21 cellular contexts compared by ENCODE assay signal in the genomic region with DNA sequence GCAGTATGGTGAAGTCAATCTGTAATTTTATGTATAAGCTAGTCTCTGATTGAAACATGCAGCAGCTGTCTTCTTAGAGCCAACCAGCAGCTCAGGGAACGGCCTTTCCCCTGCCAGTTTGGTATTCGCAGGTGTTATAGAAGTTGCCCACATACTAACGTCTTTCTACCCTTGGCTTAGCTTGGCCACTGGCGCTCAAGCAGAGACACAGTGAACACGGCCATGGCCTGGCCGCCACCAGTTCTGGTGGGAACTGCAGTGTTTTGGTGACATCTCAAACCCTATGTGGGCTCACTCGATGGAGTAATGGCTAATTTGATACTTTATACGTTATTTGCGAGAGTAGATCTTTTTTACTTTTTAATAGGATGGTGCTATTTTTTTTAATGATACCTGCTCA. TPM values are rescaled to one million over a fixed set of nuclear protein-coding genes. Genes with fewer than 3 reads are reported as not detected.
A peak's percentile ranks its signal among the peaks of the same experiment; 100 is the strongest.
DNase-seq lines count a peak whose midpoint lies in the region; ATAC-seq and TF ChIP-seq lines count a peak whose summit lies in the region.
"Had no signal": no experiment of that assay in that cellular context is flagged by ENCODE, and none has a peak within 500 bp of the region (broad histone marks: within the 10 kb centered on the region; RNA-seq: fewer than 3 reads in every experiment).

No MANE protein-coding gene starts in this region.

- no peak overlapping the region for H3K4me3 ChIP-seq in HEK293 (ENCODE audit: low read depth, low read length)
- H3K4me3 ChIP-seq in spleen: no peak overlapping the region
- H3K4me3 ChIP-seq: GM23338, PC-9 had no signal

- peaks cover 23% of the 10 kb centered on the region for H3K4me1 Mint-ChIP-seq in activated naive CD8-positive, alpha-beta T cell treated with anti-CD3 and anti-CD28 coated beads, Interleukin-2, amount 10 ng/mL, durations not matched to agents 7 days and 5 days
- peaks cover 28% of the 10 kb centered on the region for H3K4me1 Mint-ChIP-seq in activated naive CD8-positive, alpha-beta T cell treated with anti-CD3 and anti-CD28 coated beads for 36 hours
- peaks cover 5% of the 10 kb centered on the region for H3K4me1 Mint-ChIP-seq in WTC11
- H3K4me1 Mint-ChIP-seq: H9 had no signal

- POLR2A ChIA-PET in activated naive CD8-positive, alpha-beta T cell treated with anti-CD3 and anti-CD28 coated beads, Interleukin-2, amount 10 ng/mL, durations not matched to agents 7 days and 5 days (lab: Charles Lee): interaction anchor here (0.7 kb wide), 2 partner anchors 10 to 15 kb away, joined by 3 to 4 read pairs; no protein-coding TSS in a partner anchor
- POLR2A ChIA-PET in HEK293 (lab: Yijun Ruan, JAX): no interaction called here
- POLR2A ChIA-PET in WTC11 (lab: Charles Lee): no interaction called here

- ATAC-seq in activated naive CD8-positive, alpha-beta T cell treated with anti-CD3 and anti-CD28 coated beads, Interleukin-2, amount 10 ng/mL, durations not matched to agents 7 days and 5 days (ENCODE audit: low read depth): no peak
- ATAC-seq in WTC11: no peak
- ATAC-seq: CD8-positive, alpha-beta T cell; GM23338 had no signal

- no peak overlapping the region for H3K27ac Mint-ChIP-seq in activated naive CD8-positive, alpha-beta T cell treated with anti-CD3 and anti-CD28 coated beads, Interleukin-2, amount 10 ng/mL, durations not matched to agents 7 days and 5 days
- H3K27ac Mint-ChIP-seq in activated naive CD8-positive, alpha-beta T cell treated with anti-CD3 and anti-CD28 coated beads for 36 hours: no peak overlapping the region
- 0 out of 2 replicates have a peak overlapping the region, but pooled peaks have one; percentile 45 for H3K27ac Mint-ChIP-seq in WTC11
- H3K27ac Mint-ChIP-seq: CD8-positive, alpha-beta T cell; GM23338 had no signal

- H3K36me3 ChIP-seq in HEK293 (ENCODE audit: control insufficient read depth in 2 of 2, insufficient read depth in 1 of 2, low read length in 2 of 2) (peaks cover 35 to 90% of the 10 kb centered on the region in 2 experiments), spleen (peaks cover 0 to 100% (median 85%) of the 10 kb centered on the region in 6 donors)

- H3K27me3 ChIP-seq in spleen (replicated peaks in 1 of 7): no peaks in the 10 kb centered on the region

- no peak overlapping the region for H3K4me3 Mint-ChIP-seq in activated naive CD8-positive, alpha-beta T cell treated with anti-CD3 and anti-CD28 coated beads, Interleukin-2, amount 10 ng/mL, durations not matched to agents 7 days and 5 days
- H3K4me3 Mint-ChIP-seq in activated naive CD8-positive, alpha-beta T cell treated with anti-CD3 and anti-CD28 coated beads for 36 hours: no peak overlapping the region
- H3K4me3 Mint-ChIP-seq in WTC11: no peak overlapping the region
- H3K4me3 Mint-ChIP-seq: CD8-positive, alpha-beta T cell; GM23338; H9 had no signal

- H3K27ac ChIP-seq in HEK293 (ENCODE audit: extremely low read depth, low read depth, low read length) (no peak overlapping the region), spleen (no peak overlapping the region)
- H3K27ac ChIP-seq: C4-2B, PC-9 had no signal

- H3K36me3 Mint-ChIP-seq in activated naive CD8-positive, alpha-beta T cell treated with anti-CD3 and anti-CD28 coated beads, Interleukin-2, amount 10 ng/mL, durations not matched to agents 7 days and 5 days: peaks cover 21% of the 10 kb centered on the region
- peaks cover 40% of the 10 kb centered on the region for H3K36me3 Mint-ChIP-seq in activated naive CD8-positive, alpha-beta T cell treated with anti-CD3 and anti-CD28 coated beads for 36 hours
- H3K36me3 Mint-ChIP-seq in WTC11: peaks cover 89% of the 10 kb centered on the region

- H3K9me3 Mint-ChIP-seq in activated naive CD8-positive, alpha-beta T cell treated with anti-CD3 and anti-CD28 coated beads, Interleukin-2, amount 10 ng/mL, durations not matched to agents 7 days and 5 days: no peaks in the 10 kb centered on the region
- H3K9me3 Mint-ChIP-seq in activated naive CD8-positive, alpha-beta T cell treated with anti-CD3 and anti-CD28 coated beads for 36 hours: no peaks in the 10 kb centered on the region
- no peaks in the 10 kb centered on the region for H3K9me3 Mint-ChIP-seq in WTC11
- H3K9me3 Mint-ChIP-seq: CD8-positive, alpha-beta T cell; GM23338; H9 had no signal

- CTCF ChIA-PET in HEK293 (lab: Yijun Ruan, JAX) (interaction anchor here (0.6 to 4.5 kb wide), 7 partner anchors 8 to 123 kb away, joined by 3 to 33 read pairs (median 4); no protein-coding TSS in a partner anchor), WTC11 (lab: Charles Lee) (interaction anchor here (2.2 to 2.4 kb wide), 3 partner anchors 9 to 15 kb away, joined by 9 read pairs; no protein-coding TSS in a partner anchor)

- no peaks in the 10 kb centered on the region for H3K27me3 Mint-ChIP-seq in activated naive CD8-positive, alpha-beta T cell treated with anti-CD3 and anti-CD28 coated beads, Interleukin-2, amount 10 ng/mL, durations not matched to agents 7 days and 5 days
- no peaks in the 10 kb centered on the region for H3K27me3 Mint-ChIP-seq in activated naive CD8-positive, alpha-beta T cell treated with anti-CD3 and anti-CD28 coated beads for 36 hours
- no peaks in the 10 kb centered on the region for H3K27me3 Mint-ChIP-seq in WTC11 (ENCODE audit: low read depth)

- TF ChIP-seq POLR2A in spleen (IDR thresholded peaks at IDR 0.05): no peak

- TF ChIP-seq CTCF in HEK293 (tag by site-specific recombination; IDR thresholded peaks at IDR 0.05) (no peak), WTC11 (IDR thresholded peaks at IDR 0.05) (no peak), spleen (IDR thresholded peaks at IDR 0.05 in 8 of 11, conservative IDR thresholded peaks at IDR 0.05 in 3 of 11) (no peak)

- DNase-seq in activated naive CD8-positive, alpha-beta T cell treated with anti-CD3 and anti-CD28 coated beads, Interleukin-2, amount 10 ng/mL, durations not matched to agents 7 days and 5 days: peak; percentile 11
- DNase-seq in activated naive CD8-positive, alpha-beta T cell treated with anti-CD3 and anti-CD28 coated beads for 36 hours: no peak
- no peak for DNase-seq in WTC11 (ENCODE audit: low spot score)
- DNase-seq in spleen: peak; percentile 52
- no peak for DNase-seq in 8988T
- no peak for DNase-seq in stimulated activated CD4-positive, alpha-beta T cell treated with anti-CD3 and anti-CD28 coated beads, Interleukin-12 subunit alpha, Interleukin-12 subunit beta, amount 100 ng/mL, for 4 hours
- DNase-seq: Caco-2; CD8-positive, alpha-beta T cell; H9; NCI-H1048; NCI-H1417; NCI-H1694; NCI-H2029 treated with DMSO at 0.1 percent for 48 hours; NCI-H2227 treated with DMSO at 0.1 percent for 48 hours; NCI-H526 treated with DMSO at 0.1 percent for 48 hours; PC-9; RPMI8226; SHP77 had no signal

- H3K4me1 ChIP-seq in HEK293 (ENCODE audit: control insufficient read depth, insufficient read depth, low read length) (no peaks in the 10 kb centered on the region), spleen (peaks cover 11 to 40% (median 22%) of the 10 kb centered on the region in 6 donors)
- H3K4me1 ChIP-seq: Caco-2 had no signal

- WGBS in spleen, 5 donors: 84 to 90% (median 88%) methylated on average over 9 of the region's 9 CpGs

- H3K9me3 ChIP-seq in HEK293 (ENCODE audit: control insufficient read depth, insufficient read depth, low read depth, low read length) (no peaks in the 10 kb centered on the region), spleen (no peaks in the 10 kb centered on the region)
- H3K9me3 ChIP-seq: Caco-2 had no signal

- intact Hi-C loops in spleen (cut with DNase I; ENCODE audit: low total_unique reads): no loop called here

TF ChIP-seq in HEK293, 187 proteins besides CTCF, POLR2A, EP300 and RAD21:
- TF ChIP-seq, protein P1, sequence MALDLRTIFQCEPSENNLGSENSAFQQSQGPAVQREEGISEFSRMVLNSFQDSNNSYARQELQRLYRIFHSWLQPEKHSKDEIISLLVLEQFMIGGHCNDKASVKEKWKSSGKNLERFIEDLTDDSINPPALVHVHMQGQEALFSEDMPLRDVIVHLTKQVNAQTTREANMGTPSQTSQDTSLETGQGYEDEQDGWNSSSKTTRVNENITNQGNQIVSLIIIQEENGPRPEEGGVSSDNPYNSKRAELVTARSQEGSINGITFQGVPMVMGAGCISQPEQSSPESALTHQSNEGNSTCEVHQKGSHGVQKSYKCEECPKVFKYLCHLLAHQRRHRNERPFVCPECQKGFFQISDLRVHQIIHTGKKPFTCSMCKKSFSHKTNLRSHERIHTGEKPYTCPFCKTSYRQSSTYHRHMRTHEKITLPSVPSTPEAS (tag by site-specific recombination; IDR thresholded peaks at IDR 0.05): no peak
- TF ChIP-seq SCRT2 (tag by site-specific recombination; IDR thresholded peaks at IDR 0.05): peak; percentile 4
TF ChIP-seq in HEK293: peak in this region for 1.

TF ChIP-seq in WTC11, 78 proteins besides CTCF, POLR2A, EP300 and RAD21 (continues in another document):
- TF ChIP-seq, protein P2, sequence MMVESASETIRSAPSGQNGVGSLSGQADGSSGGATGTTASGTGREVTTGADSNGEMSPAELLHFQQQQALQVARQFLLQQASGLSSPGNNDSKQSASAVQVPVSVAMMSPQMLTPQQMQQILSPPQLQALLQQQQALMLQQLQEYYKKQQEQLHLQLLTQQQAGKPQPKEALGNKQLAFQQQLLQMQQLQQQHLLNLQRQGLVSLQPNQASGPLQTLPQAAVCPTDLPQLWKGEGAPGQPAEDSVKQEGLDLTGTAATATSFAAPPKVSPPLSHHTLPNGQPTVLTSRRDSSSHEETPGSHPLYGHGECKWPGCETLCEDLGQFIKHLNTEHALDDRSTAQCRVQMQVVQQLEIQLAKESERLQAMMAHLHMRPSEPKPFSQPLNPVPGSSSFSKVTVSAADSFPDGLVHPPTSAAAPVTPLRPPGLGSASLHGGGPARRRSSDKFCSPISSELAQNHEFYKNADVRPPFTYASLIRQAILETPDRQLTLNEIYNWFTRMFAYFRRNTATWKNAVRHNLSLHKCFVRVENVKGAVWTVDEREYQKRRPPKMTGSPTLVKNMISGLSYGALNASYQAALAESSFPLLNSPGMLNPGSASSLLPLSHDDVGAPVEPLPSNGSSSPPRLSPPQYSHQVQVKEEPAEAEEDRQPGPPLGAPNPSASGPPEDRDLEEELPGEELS (CRISPR knock-in tag; IDR thresholded peaks at IDR 0.05): no peak
- TF ChIP-seq PRRX2 (CRISPR knock-in tag; IDR thresholded peaks at IDR 0.05) (no peak), ZNF232 (CRISPR knock-in tag; IDR thresholded peaks at IDR 0.05) (no peak)

RNA-seq across cellular contexts. Expression of a gene that starts 17.1 kb away (rescaled TPM):
- total RNA-seq in activated naive CD8-positive, alpha-beta T cell treated with anti-CD3 and anti-CD28 coated beads, Interleukin-2, amount 10 ng/mL, durations not matched to agents 7 days and 5 days: 100 to 1,000 TPM; 264 to 270 TPM
- 100 to 1,000 TPM; 423 to 428 TPM for total RNA-seq in activated naive CD8-positive, alpha-beta T cell treated with anti-CD3 and anti-CD28 coated beads for 36 hours
- total RNA-seq in WTC11 (2021) (355 to 373 TPM (median 371 TPM) in 3 replicates), spleen (100 to 1,000 TPM; 179 to 224 (median 197) TPM)
- polyA plus RNA-seq in spleen: 100 to 1,000 TPM in 1 of 3 donors, 10 to 100 TPM in 2; 75.5 to 133 (median 98.4) TPM

RNA-seq across cellular contexts. Expression of a gene that starts 18.6 kb away (rescaled TPM):
- 10 to 100 TPM; 21.4 to 22.9 TPM for total RNA-seq in activated naive CD8-positive, alpha-beta T cell treated with anti-CD3 and anti-CD28 coated beads, Interleukin-2, amount 10 ng/mL, durations not matched to agents 7 days and 5 days
- total RNA-seq in activated naive CD8-positive, alpha-beta T cell treated with anti-CD3 and anti-CD28 coated beads for 36 hours: 1 to 10 TPM; 2.6 to 3.2 TPM
- 0.33 to 0.76 TPM (median 0.41 TPM) in 3 replicates for total RNA-seq in WTC11 (2021)
- 100 to 1,000 TPM in 1 of 7 donors, 10 to 100 TPM in 6; 58.9 to 100 (median 76.4) TPM for total RNA-seq in spleen
- 100 to 1,000 TPM; 108 to 130 (median 127) TPM for polyA plus RNA-seq in spleen
- total RNA-seq: GM23338 had no signal

Comparison
In these comparisons a context has a peak if more than half of its experiments do, and no peak if none do; other contexts are left out.
1. DNase-seq: peak in activated naive CD8-positive, alpha-beta T cell treated with anti-CD3 and anti-CD28 coated beads, Interleukin-2, amount 10 ng/mL, durations not matched to agents 7 days and 5 days (single experiment) and spleen (single experiment); none in activated naive CD8-positive, alpha-beta T cell treated with anti-CD3 and anti-CD28 coated beads for 36 hours (single experiment), WTC11 (single experiment), 8988T (single experiment) and stimulated activated CD4-positive, alpha-beta T cell treated with anti-CD3 and anti-CD28 coated beads, Interleukin-12 subunit alpha, Interleukin-12 subunit beta, amount 100 ng/mL, for 4 hours (single experiment).
2. RNA of a gene that starts 18.6 kb away (total RNA-seq): 58.9 to 100 TPM in spleen and 21.4 to 22.9 TPM in activated naive CD8-positive, alpha-beta T cell treated with anti-CD3 and anti-CD28 coated beads, Interleukin-2, amount 10 ng/mL, durations not matched to agents 7 days and 5 days; 2.6 to 3.2 TPM in activated naive CD8-positive, alpha-beta T cell treated with anti-CD3 and anti-CD28 coated beads for 36 hours and 0.33 to 0.76 TPM in WTC11; every median in the first group is over 4 times any median in the second.